ENCODE assay signal across 1 cellular context in the genomic region with DNA sequence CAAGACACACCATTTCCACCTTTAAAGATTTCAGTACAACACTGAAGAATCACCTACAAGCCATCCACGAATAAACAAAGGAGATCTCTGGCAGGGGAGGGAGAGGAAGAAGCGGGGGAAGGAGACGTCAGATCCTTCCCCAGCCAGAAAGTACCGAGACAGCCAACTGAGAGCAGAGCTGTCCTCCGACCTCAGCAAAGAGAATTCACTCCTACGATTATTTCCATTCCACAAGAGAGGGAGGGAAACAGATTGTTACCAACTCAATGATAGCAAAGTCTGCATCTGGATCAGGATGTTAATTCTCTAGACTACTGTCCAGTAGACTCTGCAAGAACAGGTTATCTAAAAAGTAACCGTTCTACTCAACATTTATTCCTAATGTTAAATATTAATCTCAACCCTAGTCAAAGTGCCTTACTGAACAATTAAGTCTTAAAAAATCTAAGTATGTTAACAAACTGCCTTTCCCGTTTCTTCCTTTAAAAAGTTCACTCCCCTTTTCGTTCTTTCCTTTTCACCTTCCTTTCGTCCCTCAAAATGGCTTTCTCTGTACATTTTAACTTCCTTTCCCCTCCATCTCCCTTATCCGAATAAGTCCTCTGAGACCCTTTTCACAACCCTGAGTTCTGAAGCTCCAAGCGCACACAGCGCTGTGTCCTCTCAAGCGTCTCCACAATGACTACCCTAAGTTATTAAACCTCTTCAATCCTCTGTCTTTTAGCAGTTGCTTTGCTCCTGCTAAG.
A peak's percentile ranks its signal among the peaks of the same experiment; 100 is the strongest.
TF ChIP-seq lines count a peak whose summit lies in the region.

No MANE protein-coding gene starts in this region.

TF ChIP-seq in GM12878, 131 proteins besides CTCF, POLR2A, EP300 and RAD21 (continued from another document):
- TF ChIP-seq, protein P1, sequence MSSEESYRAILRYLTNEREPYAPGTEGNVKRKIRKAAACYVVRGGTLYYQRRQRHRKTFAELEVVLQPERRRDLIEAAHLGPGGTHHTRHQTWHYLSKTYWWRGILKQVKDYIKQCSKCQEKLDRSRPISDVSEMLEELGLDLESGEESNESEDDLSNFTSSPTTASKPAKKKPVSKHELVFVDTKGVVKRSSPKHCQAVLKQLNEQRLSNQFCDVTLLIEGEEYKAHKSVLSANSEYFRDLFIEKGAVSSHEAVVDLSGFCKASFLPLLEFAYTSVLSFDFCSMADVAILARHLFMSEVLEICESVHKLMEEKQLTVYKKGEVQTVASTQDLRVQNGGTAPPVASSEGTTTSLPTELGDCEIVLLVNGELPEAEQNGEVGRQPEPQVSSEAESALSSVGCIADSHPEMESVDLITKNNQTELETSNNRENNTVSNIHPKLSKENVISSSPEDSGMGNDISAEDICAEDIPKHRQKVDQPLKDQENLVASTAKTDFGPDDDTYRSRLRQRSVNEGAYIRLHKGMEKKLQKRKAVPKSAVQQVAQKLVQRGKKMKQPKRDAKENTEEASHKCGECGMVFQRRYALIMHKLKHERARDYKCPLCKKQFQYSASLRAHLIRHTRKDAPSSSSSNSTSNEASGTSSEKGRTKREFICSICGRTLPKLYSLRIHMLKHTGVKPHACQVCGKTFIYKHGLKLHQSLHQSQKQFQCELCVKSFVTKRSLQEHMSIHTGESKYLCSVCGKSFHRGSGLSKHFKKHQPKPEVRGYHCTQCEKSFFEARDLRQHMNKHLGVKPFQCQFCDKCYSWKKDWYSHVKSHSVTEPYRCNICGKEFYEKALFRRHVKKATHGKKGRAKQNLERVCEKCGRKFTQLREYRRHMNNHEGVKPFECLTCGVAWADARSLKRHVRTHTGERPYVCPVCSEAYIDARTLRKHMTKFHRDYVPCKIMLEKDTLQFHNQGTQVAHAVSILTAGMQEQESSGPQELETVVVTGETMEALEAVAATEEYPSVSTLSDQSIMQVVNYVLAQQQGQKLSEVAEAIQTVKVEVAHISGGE (CRISPR knock-in tag; IDR thresholded peaks at IDR 0.05): no peak
- TF ChIP-seq MEF2A (IDR thresholded peaks at IDR 0.05; ENCODE audit: insufficient read depth, low read depth, low read length) (no peak), CHD1 (IDR thresholded peaks at IDR 0.05; ENCODE audit: low read depth, low read length) (0 out of 2 replicates have a peak, but pooled peaks have one; percentile 24), EED (IDR thresholded peaks at IDR 0.05; ENCODE audit: low read depth) (no peak; the same call in 1 of the 2 replicates), KLF5 (IDR thresholded peaks at IDR 0.05; ENCODE audit: partially characterized antibody) (no peak), MTA3 (IDR thresholded peaks at IDR 0.05; ENCODE audit: borderline replicate concordance, low read length) (no peak), TARDBP (IDR thresholded peaks at IDR 0.05; ENCODE audit: borderline replicate concordance) (no peak), POLR2AphosphoS2 (IDR thresholded peaks at IDR 0.05; ENCODE audit: low read depth, low read length) (0 out of 2 replicates have a peak, but pooled peaks have one; percentile 63), FOS (IDR thresholded peaks at IDR 0.05; ENCODE audit: borderline replicate concordance, extremely low read depth, insufficient read length) (no peak), SMAD5 (IDR thresholded peaks at IDR 0.05; ENCODE audit: low read depth) (peak; percentile 70; the same call in 1 of the 2 replicates), NFXL1 (IDR thresholded peaks at IDR 0.05; ENCODE audit: borderline replicate concordance) (no peak), IKZF1 (conservative IDR thresholded peaks at IDR 0.05) (no peak)
- TF ChIP-seq, protein P2, sequence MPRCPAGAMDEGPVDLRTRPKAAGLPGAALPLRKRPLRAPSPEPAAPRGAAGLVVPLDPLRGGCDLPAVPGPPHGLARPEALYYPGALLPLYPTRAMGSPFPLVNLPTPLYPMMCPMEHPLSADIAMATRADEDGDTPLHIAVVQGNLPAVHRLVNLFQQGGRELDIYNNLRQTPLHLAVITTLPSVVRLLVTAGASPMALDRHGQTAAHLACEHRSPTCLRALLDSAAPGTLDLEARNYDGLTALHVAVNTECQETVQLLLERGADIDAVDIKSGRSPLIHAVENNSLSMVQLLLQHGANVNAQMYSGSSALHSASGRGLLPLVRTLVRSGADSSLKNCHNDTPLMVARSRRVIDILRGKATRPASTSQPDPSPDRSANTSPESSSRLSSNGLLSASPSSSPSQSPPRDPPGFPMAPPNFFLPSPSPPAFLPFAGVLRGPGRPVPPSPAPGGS (IDR thresholded peaks at IDR 0.05; ENCODE audit: borderline replicate concordance, insufficient read depth, low read depth, low read length, poor library complexity, severe bottlenecking): no peak
- TF ChIP-seq, protein P3, sequence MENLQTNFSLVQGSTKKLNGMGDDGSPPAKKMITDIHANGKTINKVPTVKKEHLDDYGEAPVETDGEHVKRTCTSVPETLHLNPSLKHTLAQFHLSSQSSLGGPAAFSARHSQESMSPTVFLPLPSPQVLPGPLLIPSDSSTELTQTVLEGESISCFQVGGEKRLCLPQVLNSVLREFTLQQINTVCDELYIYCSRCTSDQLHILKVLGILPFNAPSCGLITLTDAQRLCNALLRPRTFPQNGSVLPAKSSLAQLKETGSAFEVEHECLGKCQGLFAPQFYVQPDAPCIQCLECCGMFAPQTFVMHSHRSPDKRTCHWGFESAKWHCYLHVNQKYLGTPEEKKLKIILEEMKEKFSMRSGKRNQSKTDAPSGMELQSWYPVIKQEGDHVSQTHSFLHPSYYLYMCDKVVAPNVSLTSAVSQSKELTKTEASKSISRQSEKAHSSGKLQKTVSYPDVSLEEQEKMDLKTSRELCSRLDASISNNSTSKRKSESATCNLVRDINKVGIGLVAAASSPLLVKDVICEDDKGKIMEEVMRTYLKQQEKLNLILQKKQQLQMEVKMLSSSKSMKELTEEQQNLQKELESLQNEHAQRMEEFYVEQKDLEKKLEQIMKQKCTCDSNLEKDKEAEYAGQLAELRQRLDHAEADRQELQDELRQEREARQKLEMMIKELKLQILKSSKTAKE (IDR thresholded peaks at IDR 0.05; ENCODE audit: low read depth, poor library complexity, severe bottlenecking): no peak
- TF ChIP-seq, protein P4, sequence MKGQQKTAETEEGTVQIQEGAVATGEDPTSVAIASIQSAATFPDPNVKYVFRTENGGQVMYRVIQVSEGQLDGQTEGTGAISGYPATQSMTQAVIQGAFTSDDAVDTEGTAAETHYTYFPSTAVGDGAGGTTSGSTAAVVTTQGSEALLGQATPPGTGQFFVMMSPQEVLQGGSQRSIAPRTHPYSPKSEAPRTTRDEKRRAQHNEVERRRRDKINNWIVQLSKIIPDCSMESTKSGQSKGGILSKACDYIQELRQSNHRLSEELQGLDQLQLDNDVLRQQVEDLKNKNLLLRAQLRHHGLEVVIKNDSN (IDR thresholded peaks at IDR 0.05; ENCODE audit: borderline replicate concordance, extremely low read length, insufficient read depth, low read depth, low read length): no peak
- TF ChIP-seq, protein P5, sequence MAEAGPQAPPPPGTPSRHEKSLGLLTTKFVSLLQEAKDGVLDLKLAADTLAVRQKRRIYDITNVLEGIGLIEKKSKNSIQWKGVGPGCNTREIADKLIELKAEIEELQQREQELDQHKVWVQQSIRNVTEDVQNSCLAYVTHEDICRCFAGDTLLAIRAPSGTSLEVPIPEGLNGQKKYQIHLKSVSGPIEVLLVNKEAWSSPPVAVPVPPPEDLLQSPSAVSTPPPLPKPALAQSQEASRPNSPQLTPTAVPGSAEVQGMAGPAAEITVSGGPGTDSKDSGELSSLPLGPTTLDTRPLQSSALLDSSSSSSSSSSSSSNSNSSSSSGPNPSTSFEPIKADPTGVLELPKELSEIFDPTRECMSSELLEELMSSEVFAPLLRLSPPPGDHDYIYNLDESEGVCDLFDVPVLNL (IDR thresholded peaks at IDR 0.05; ENCODE audit: low read depth, low read length): no peak
